ENCODE assay signal across 10 cellular contexts in the genomic region with DNA sequence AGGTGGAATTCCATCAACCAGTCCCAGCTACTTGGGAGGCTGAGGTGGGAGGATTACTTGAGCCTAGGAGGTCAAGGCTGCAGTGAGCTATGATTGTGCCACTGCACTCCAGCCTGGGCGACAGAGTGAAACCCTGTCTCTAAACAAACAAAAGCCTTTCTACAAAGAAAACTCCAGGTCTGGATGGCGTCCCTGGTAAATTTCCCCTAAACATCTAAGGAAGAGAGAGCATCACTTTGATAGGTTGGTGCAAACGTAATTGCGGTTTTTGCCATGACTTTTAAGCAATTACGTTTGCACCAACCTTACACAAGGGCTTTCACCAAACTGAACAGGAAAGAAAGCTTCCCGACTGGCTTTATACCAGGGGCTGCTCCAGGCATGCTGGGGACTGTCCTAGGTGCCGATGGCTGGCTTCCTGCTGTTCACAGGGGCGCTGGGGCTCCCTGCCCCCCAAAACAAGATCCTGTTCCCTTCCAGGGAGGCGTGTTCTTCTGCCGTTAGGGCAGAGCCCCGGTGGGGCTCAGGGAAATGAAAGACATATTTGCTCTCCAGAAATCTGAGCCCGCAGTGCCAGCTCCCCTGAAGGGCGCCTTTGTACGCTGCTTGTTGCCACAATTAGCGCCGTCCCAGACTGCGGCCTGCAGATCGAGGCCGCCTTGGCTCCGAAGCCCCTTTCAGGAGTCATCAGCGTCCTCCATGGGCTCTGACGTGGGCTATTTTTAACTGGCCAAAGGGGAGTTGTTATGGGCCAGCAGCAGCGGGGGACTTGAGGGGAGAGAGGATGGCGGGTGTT. TPM values are rescaled to one million over a fixed set of nuclear protein-coding genes. Genes with fewer than 3 reads are reported as not detected.
DNase-seq lines count a peak whose midpoint lies in the region; ATAC-seq and TF ChIP-seq lines count a peak whose summit lies in the region.
"Had no signal": no experiment of that assay in that cellular context is flagged by ENCODE, and none has a peak within 500 bp of the region (broad histone marks: within the 10 kb centered on the region; RNA-seq: fewer than 3 reads in every experiment).

No MANE protein-coding gene starts in this region.

- H3K27me3 ChIP-seq in mammary epithelial cell (ENCODE audit: insufficient read depth, low read length) (peaks cover 30% of the 10 kb centered on the region), mucosa of rectum (ENCODE audit: control insufficient read depth in 2 of 2, insufficient read depth in 2 of 2, low read length in 2 of 2) (peaks cover 3 to 4% of the 10 kb centered on the region in 2 donors), aorta (ENCODE audit: control insufficient read depth in 1 of 2, insufficient read depth in 2 of 2, low read length in 1 of 2) (no peaks in the 10 kb centered on the region)

- H3K9me3 Mint-ChIP-seq in stimulated activated naive CD8-positive, alpha-beta T cell treated with anti-CD3 and anti-CD28 coated beads, Interleukin-15, Interleukin-2, amounts not matched to agents 100 ng/mL and 50 ng/mL, for 24 hours = no peaks in the 10 kb centered on the region
- H3K9me3 Mint-ChIP-seq in T-helper 2 cell treated with Interferon-gamma antibody and Interleukin-4, amounts not matched to agents 5 μg/mL and 100 μg/mL, for 36 hours = peaks cover 4% of the 10 kb centered on the region
- H3K9me3 Mint-ChIP-seq: activated T-helper 2 cell treated with anti-CD3 and anti-CD28 coated beads, Interferon-gamma antibody, Interleukin-2, Interleukin-4, amounts not matched to agents 10 μg/mL and 5 μg/mL and 100 μg/mL, durations not matched to agents 14 hours and 24 hours and 36 hours had no signal

- H4K20me1 ChIP-seq in mammary epithelial cell (ENCODE audit: insufficient read depth, low read length) = no peaks in the 10 kb centered on the region

- H3K9ac ChIP-seq in mammary epithelial cell (ENCODE audit: insufficient read depth, low read length) (no peak overlapping the region), mucosa of rectum (ENCODE audit: low read depth in 1 of 2, low read length in 2 of 2) (peak overlapping the region in 1 of 2 donors; percentile 0)

- H3K79me2 ChIP-seq in mammary epithelial cell (ENCODE audit: insufficient read depth, low read length) = no peaks in the 10 kb centered on the region

- H3K36me3 ChIP-seq in mammary epithelial cell (ENCODE audit: insufficient read depth, low read length) (no peaks in the 10 kb centered on the region), mucosa of rectum (ENCODE audit: control insufficient read depth in 2 of 2, insufficient read depth in 2 of 2, low read length in 2 of 2) (no peaks in the 10 kb centered on the region), aorta (ENCODE audit: control insufficient read depth in 1 of 2, insufficient read depth in 2 of 2, low read length in 1 of 2) (no peaks in the 10 kb centered on the region)

- no peak for DNase-seq in stimulated activated naive CD8-positive, alpha-beta T cell treated with anti-CD3 and anti-CD28 coated beads, Interleukin-15, Interleukin-2, amounts not matched to agents 100 U/mL and 50 U/mL, for 24 hours
- DNase-seq in mammary epithelial cell (no peak), aorta (peak; percentile 61 to 86), SIG-M5 treated with dmso at 0.1 percent for 504 hours (lab: John Stamatoyannopoulos, UW; ENCODE audit: unreplicated experiment) (no peak)
- no peak for DNase-seq in T-helper 2 cell treated with Interferon-gamma antibody and Interleukin-4, amounts not matched to agents 5 μg/mL and 100 μg/mL, for 36 hours (ENCODE audit: low spot score)
- DNase-seq: NCI-H1048 had no signal

- H3K36me3 Mint-ChIP-seq in stimulated activated naive CD8-positive, alpha-beta T cell treated with anti-CD3 and anti-CD28 coated beads, Interleukin-15, Interleukin-2, amounts not matched to agents 100 ng/mL and 50 ng/mL, for 24 hours (ENCODE audit: low read depth) = no peaks in the 10 kb centered on the region
- peaks cover 1% of the 10 kb centered on the region for H3K36me3 Mint-ChIP-seq in T-helper 2 cell treated with Interferon-gamma antibody and Interleukin-4, amounts not matched to agents 5 μg/mL and 100 μg/mL, for 36 hours (ENCODE audit: low read depth)

- ATAC-seq in stimulated activated naive CD8-positive, alpha-beta T cell treated with anti-CD3 and anti-CD28 coated beads, Interleukin-15, Interleukin-2, amounts not matched to agents 100 U/mL and 50 U/mL, for 24 hours = no peak
- ATAC-seq in aorta (ENCODE audit: low FRiP score) (peak; percentile 41), GM18502 (IDR thresholded peaks at IDR 0.05; ENCODE audit: poor library complexity, unreplicated experiment) (no peak)

- peak overlapping the region; percentile 20 for H3K4me3 Mint-ChIP-seq in stimulated activated naive CD8-positive, alpha-beta T cell treated with anti-CD3 and anti-CD28 coated beads, Interleukin-15, Interleukin-2, amounts not matched to agents 100 ng/mL and 50 ng/mL, for 24 hours
- H3K4me3 Mint-ChIP-seq in T-helper 2 cell treated with Interferon-gamma antibody and Interleukin-4, amounts not matched to agents 5 μg/mL and 100 μg/mL, for 36 hours = no peak overlapping the region

- no peak overlapping the region for H3K27ac Mint-ChIP-seq in stimulated activated naive CD8-positive, alpha-beta T cell treated with anti-CD3 and anti-CD28 coated beads, Interleukin-15, Interleukin-2, amounts not matched to agents 100 ng/mL and 50 ng/mL, for 24 hours
- H3K27ac Mint-ChIP-seq in T-helper 2 cell treated with Interferon-gamma antibody and Interleukin-4, amounts not matched to agents 5 μg/mL and 100 μg/mL, for 36 hours = no peak overlapping the region
- H3K27ac Mint-ChIP-seq: activated T-helper 2 cell treated with anti-CD3 and anti-CD28 coated beads, Interferon-gamma antibody, Interleukin-2, Interleukin-4, amounts not matched to agents 10 μg/mL and 5 μg/mL and 100 μg/mL, durations not matched to agents 14 hours and 24 hours and 36 hours had no signal

- peaks cover 24% of the 10 kb centered on the region for H3K27me3 Mint-ChIP-seq in stimulated activated naive CD8-positive, alpha-beta T cell treated with anti-CD3 and anti-CD28 coated beads, Interleukin-15, Interleukin-2, amounts not matched to agents 100 ng/mL and 50 ng/mL, for 24 hours
- peaks cover 47% of the 10 kb centered on the region for H3K27me3 Mint-ChIP-seq in T-helper 2 cell treated with Interferon-gamma antibody and Interleukin-4, amounts not matched to agents 5 μg/mL and 100 μg/mL, for 36 hours (ENCODE audit: low read depth)

- H3K4me1 Mint-ChIP-seq in stimulated activated naive CD8-positive, alpha-beta T cell treated with anti-CD3 and anti-CD28 coated beads, Interleukin-15, Interleukin-2, amounts not matched to agents 100 ng/mL and 50 ng/mL, for 24 hours (ENCODE audit: low read depth) = peaks cover 41% of the 10 kb centered on the region
- peaks cover 26% of the 10 kb centered on the region for H3K4me1 Mint-ChIP-seq in T-helper 2 cell treated with Interferon-gamma antibody and Interleukin-4, amounts not matched to agents 5 μg/mL and 100 μg/mL, for 36 hours (ENCODE audit: low read depth)

- H3K4me3 ChIP-seq in mammary epithelial cell (replicated peaks in 1 of 3; ENCODE audit: insufficient read depth in 1 of 3, low read depth in 2 of 3, low read length in 3 of 3) = no peak overlapping the region
- no peak overlapping the region for H3K4me3 ChIP-seq in mucosa of rectum (ENCODE audit: low read length in 2 of 2)
- no peak overlapping the region for H3K4me3 ChIP-seq in aorta (ENCODE audit: low read length in 2 of 2)

- H3K4me1 ChIP-seq in mammary epithelial cell (ENCODE audit: insufficient read depth, low read length) (peaks cover 5% of the 10 kb centered on the region), mucosa of rectum (ENCODE audit: control insufficient read depth in 2 of 2, insufficient read depth in 2 of 2, low read length in 2 of 2) (peaks cover 6 to 10% of the 10 kb centered on the region in 2 donors), aorta (ENCODE audit: control insufficient read depth in 1 of 2, insufficient read depth in 2 of 2, low read length in 2 of 2) (no peaks in the 10 kb centered on the region)

- H3K4me2 ChIP-seq in mammary epithelial cell (ENCODE audit: insufficient read depth, low read depth, low read length) = peak overlapping the region; percentile 38

- H2AFZ ChIP-seq in mammary epithelial cell (ENCODE audit: low read depth, low read length) = no peak overlapping the region

- H3K9me3 ChIP-seq in mammary epithelial cell (replicated peaks; ENCODE audit: insufficient read depth, low read length) = peaks cover 5% of the 10 kb centered on the region
- no peaks in the 10 kb centered on the region for H3K9me3 ChIP-seq in mucosa of rectum (ENCODE audit: control insufficient read depth in 2 of 2, low read length in 2 of 2)
- no peaks in the 10 kb centered on the region for H3K9me3 ChIP-seq in aorta (ENCODE audit: control insufficient read depth, low read length)

- in situ Hi-C loops in mammary epithelial cell (cut with MboI; ENCODE audit: low sequenced_read_pairs in 2 of 2) = no loop called here

- CTCF ChIA-PET in mammary epithelial cell (lab: Charles Lee; ENCODE audit: low non-redundant PET) = no interaction called here

- 16% methylated on average over 23 of the region's 24 CpGs for WGBS in mammary epithelial cell (ENCODE audit: low coverage, missing lambda C conversion rate)
- WGBS in aorta, 2 donors = 7 to 9% methylated on average over 24 of the region's 24 CpGs

- dilution Hi-C loops in mammary epithelial cell (cut with HindIII; ENCODE audit: low sequenced_read_pairs) = loop anchor here (5.0 to 10.0 kb wide), 3 partner anchors 36 to 159 kb away; partner anchors contain the start of gene KLF2

- no TSS peak for BruUV-seq in mammary epithelial cell (replicated peaks; lab: Mats Ljungman, UMichigan)

- TF ChIP-seq CTCF in mammary epithelial cell (conservative IDR thresholded peaks at IDR 0.05 in 1 of 2, IDR thresholded peaks at IDR 0.05 in 1 of 2; ENCODE audit: extremely low read depth in 1 of 2, insufficient read depth in 1 of 2, low read depth in 1 of 2, low read length in 2 of 2) = no peak

- intact Hi-C loops in mammary epithelial cell (cut with micrococcal nuclease) (no loop called here), aorta (cut with DNase I) (loop anchor here in 1 of 2 donors (5.0 kb wide), 1 partner anchor 844 kb away; no protein-coding TSS in a partner anchor)

- no peak overlapping the region for H3K27ac ChIP-seq in mammary epithelial cell (ENCODE audit: insufficient read depth, low read depth, low read length)
- peak overlapping the region; percentile 19 to 48 for H3K27ac ChIP-seq in mucosa of rectum (ENCODE audit: low read depth in 2 of 2, low read length in 2 of 2)
- H3K27ac ChIP-seq in aorta (ENCODE audit: low read depth in 1 of 2, low read length in 2 of 2) = peak overlapping the region; percentile 15 to 97

RNA-seq across cellular contexts. Expression of gene KLF2, which starts 38.7 kb away (rescaled TPM):
- total RNA-seq in mammary epithelial cell (under 1 TPM in 1 of 2 donors, not detected in 1; 0.99 TPM), aorta (100 to 1,000 TPM in 1 of 2 donors, 10 to 100 TPM in 1; 98.9 to 223 TPM)
- polyA plus RNA-seq in mammary epithelial cell (0.15 TPM), aorta (10 to 100 TPM in 1 of 2 donors, 1 to 10 TPM in 1; 4.8 to 12.4 TPM)
- not detected for polyA minus RNA-seq in mammary epithelial cell

Comparison
In these comparisons a context has a peak if more than half of its experiments do, and no peak if none do; other contexts are left out.
1. DNase-seq: peak in aorta (2 of 2); none in stimulated activated naive CD8-positive, alpha-beta T cell treated with anti-CD3 and anti-CD28 coated beads, Interleukin-15, Interleukin-2, amounts not matched to agents 100 U/mL and 50 U/mL, for 24 hours (single experiment), mammary epithelial cell (single experiment), SIG-M5 treated with dmso at 0.1 percent for 504 hours (single experiment) and T-helper 2 cell treated with Interferon-gamma antibody and Interleukin-4, amounts not matched to agents 5 μg/mL and 100 μg/mL, for 36 hours (single experiment).
2. RNA of gene KLF2, which starts 38.7 kb away (total RNA-seq): 98.9 to 223 TPM in aorta; 0.99 TPM in mammary epithelial cell; every median in the first group is over 10 times any median in the second.